In the genomic region with DNA sequence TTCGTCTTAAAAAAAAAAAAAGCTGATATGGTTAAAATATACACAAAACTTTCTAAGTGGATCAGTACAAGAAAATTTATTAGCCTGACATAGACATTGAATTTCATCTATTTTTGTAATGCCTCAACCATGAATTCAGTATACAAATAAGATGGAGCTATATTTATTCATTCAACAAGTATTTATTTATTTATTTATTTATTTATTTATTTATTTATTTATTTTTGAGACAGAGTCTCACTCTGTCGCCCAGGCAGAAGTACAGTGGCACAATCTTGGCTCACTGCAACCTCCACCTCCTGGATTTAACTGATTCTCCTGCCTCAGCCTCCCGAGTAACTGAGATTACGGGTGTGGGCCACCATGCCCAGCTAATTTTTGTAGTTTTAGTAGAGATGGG, we compare ENCODE assay signal across 39 cellular contexts.
"Had no signal": no experiment of that assay in that cellular context is flagged by ENCODE, and none has a peak within 500 bp of the region (broad histone marks: within the 10 kb centered on the region; RNA-seq: fewer than 3 reads in every experiment).

No MANE protein-coding gene starts in this region.

- FAIRE-seq: astrocyte, bronchial epithelial cell, colon had no signal

- H3K36me3 Mint-ChIP-seq: activated naive CD4-positive, alpha-beta T cell treated with anti-CD3 and anti-CD28 coated beads, Interleukin-2, amount 10 ng/mL, durations not matched to agents 7 days and 5 days; activated naive CD4-positive, alpha-beta T cell treated with anti-CD3 and anti-CD28 coated beads, Interleukin-2, amount 50 U/mL, for 24 hours; activated naive CD4-positive, alpha-beta T cell treated with anti-CD3 and anti-CD28 coated beads, Interleukin-2, amount 50 U/mL, for 72 hours; activated naive CD8-positive, alpha-beta T cell treated with anti-CD3 and anti-CD28 coated beads for 36 hours; activated naive CD8-positive, alpha-beta T cell treated with anti-CD3 and anti-CD28 coated beads, Interleukin-2, amount 10 ng/mL, durations not matched to agents 7 days and 5 days; brain had no signal

- H3K27me3 ChIP-seq: adrenal gland, ascending aorta, body of pancreas, brain microvascular endothelial cell, breast epithelium, cardiac muscle cell had no signal

- ATAC-seq: activated naive CD8-positive, alpha-beta T cell treated with anti-CD3 and anti-CD28 coated beads, Interleukin-2, amount 50 U/mL, for 24 hours; activated T-cell treated with anti-CD3 and anti-CD28 coated beads, Interleukin-2, amount 50 U/mL, for 4 hours; activated T-cell treated with anti-CD3 and anti-CD28 coated beads, Interleukin-2, amount 50 U/mL, for 72 hours; activated T-helper 17 cell treated with anti-CD3 and anti-CD28 coated beads, Interleukin-2, amount 50 U/mL, for 72 hours; body of pancreas had no signal

- H3K36me3 ChIP-seq: adrenal gland, ascending aorta, brain microvascular endothelial cell, breast epithelium, cardiac muscle cell had no signal

- H3K9me3 ChIP-seq: adrenal gland, ascending aorta, body of pancreas, breast epithelium had no signal

- H3K27ac ChIP-seq: adrenal gland, ascending aorta, body of pancreas, brain microvascular endothelial cell, breast epithelium, cardiac muscle cell had no signal

- H3K27me3 Mint-ChIP-seq: activated naive CD8-positive, alpha-beta T cell treated with anti-CD3 and anti-CD28 coated beads for 36 hours had no signal

- H3K4me1 ChIP-seq: adrenal gland, ascending aorta, body of pancreas, breast epithelium had no signal

- H3K4me1 Mint-ChIP-seq: activated naive CD4-positive, alpha-beta T cell treated with anti-CD3 and anti-CD28 coated beads, Interleukin-2, amount 10 ng/mL, durations not matched to agents 7 days and 5 days; activated naive CD4-positive, alpha-beta T cell treated with anti-CD3 and anti-CD28 coated beads, Interleukin-2, amount 50 U/mL, for 24 hours; activated naive CD8-positive, alpha-beta T cell treated with anti-CD3 and anti-CD28 coated beads for 36 hours; activated naive CD8-positive, alpha-beta T cell treated with anti-CD3 and anti-CD28 coated beads, Interleukin-2, amount 10 ng/mL, durations not matched to agents 7 days and 5 days; activated naive CD8-positive, alpha-beta T cell treated with anti-CD3 and anti-CD28 coated beads, Interleukin-2, amount 50 U/mL, for 24 hours; activated T-helper 17 cell treated with anti-CD3 and anti-CD28 coated beads, Interleukin-2, amount 50 U/mL, for 72 hours; central memory CD8-positive, alpha-beta T cell had no signal

- H3K4me3 ChIP-seq: adrenal gland, ascending aorta, body of pancreas, breast epithelium, cardiac muscle cell had no signal

- DNase-seq: activated effector memory CD4-positive, alpha-beta T cell treated with anti-CD3 and anti-CD28 coated beads, Interleukin-2, amount 50 U/mL, for 16 hours; activated effector memory CD4-positive, alpha-beta T cell treated with Interleukin-2 at 50 U/mL for 16 hours; activated gamma-delta T cell; activated gamma-delta T cell treated with Interleukin-2 at 50 U/mL for 16 hours; activated naive CD4-positive, alpha-beta T cell; activated naive CD4-positive, alpha-beta T cell treated with anti-CD3 and anti-CD28 coated beads for 36 hours; activated naive CD4-positive, alpha-beta T cell treated with anti-CD3 and anti-CD28 coated beads, Interleukin-2, amount 10 ng/mL, durations not matched to agents 7 days and 5 days; activated naive CD4-positive, alpha-beta T cell treated with anti-CD3 and anti-CD28 coated beads, Interleukin-2, amount 50 U/mL, for 16 hours; activated naive CD4-positive, alpha-beta T cell treated with Interleukin-2 at 50 U/mL for 16 hours; activated naive CD8-positive, alpha-beta T cell treated with anti-CD3 and anti-CD28 coated beads for 36 hours; activated naive CD8-positive, alpha-beta T cell treated with anti-CD3 and anti-CD28 coated beads, Interleukin-2, amount 10 ng/mL, durations not matched to agents 7 days and 5 days; activated naive CD8-positive, alpha-beta T cell treated with anti-CD3 and anti-CD28 coated beads, Interleukin-2, amount 50 U/mL, for 24 hours; activated T-cell treated with anti-CD3 and anti-CD28 coated beads, Interleukin-2, amount 50 U/mL, for 4 hours; activated T-cell treated with anti-CD3 and anti-CD28 coated beads, Interleukin-2, amount 50 U/mL, for 48 hours; activated T-cell treated with anti-CD3 and anti-CD28 coated beads, Interleukin-2, amount 50 U/mL, for 72 hours; adrenal gland; amniotic stem cell; amygdala; anterior cingulate cortex; aorta; body of pancreas; brain microvascular endothelial cell; caudate nucleus; central memory CD4-positive, alpha-beta T cell; cerebellar nuclear complex had no signal

- H3K27ac Mint-ChIP-seq: activated naive CD4-positive, alpha-beta T cell treated with anti-CD3 and anti-CD28 coated beads for 36 hours; activated naive CD4-positive, alpha-beta T cell treated with anti-CD3 and anti-CD28 coated beads, Interleukin-2, amount 10 ng/mL, durations not matched to agents 7 days and 5 days; activated naive CD4-positive, alpha-beta T cell treated with anti-CD3 and anti-CD28 coated beads, Interleukin-2, amount 50 U/mL, for 24 hours; activated naive CD4-positive, alpha-beta T cell treated with anti-CD3 and anti-CD28 coated beads, Interleukin-2, amount 50 U/mL, for 72 hours; activated naive CD8-positive, alpha-beta T cell; activated naive CD8-positive, alpha-beta T cell treated with anti-CD3 and anti-CD28 coated beads for 36 hours; activated naive CD8-positive, alpha-beta T cell treated with anti-CD3 and anti-CD28 coated beads, Interleukin-2, amount 10 ng/mL, durations not matched to agents 7 days and 5 days; activated naive CD8-positive, alpha-beta T cell treated with anti-CD3 and anti-CD28 coated beads, Interleukin-2, amount 50 U/mL, for 24 hours; activated T-cell treated with anti-CD3 and anti-CD28 coated beads, Interleukin-2, amount 50 U/mL, for 72 hours; activated T-helper 1 cell treated with anti-CD3 and anti-CD28 coated beads, Interleukin-12 subunit alpha, Interleukin-12 subunit beta, Interleukin-2, Interleukin-4 antibody, amounts not matched to agents 30 ng/mL and 10 ng/mL and 1 ng/mL, durations not matched to agents 14 hours and 24 hours and 36 hours; activated T-helper 17 cell treated with anti-CD3 and anti-CD28 coated beads, Interleukin-2, amount 50 U/mL, for 72 hours; activated T-helper 2 cell treated with anti-CD3 and anti-CD28 coated beads, Interferon-gamma antibody, Interleukin-2, Interleukin-4, amounts not matched to agents 10 μg/mL and 5 μg/mL and 100 μg/mL, durations not matched to agents 14 hours and 24 hours and 36 hours; brain had no signal

- H3K4me3 Mint-ChIP-seq: activated naive CD4-positive, alpha-beta T cell treated with anti-CD3 and anti-CD28 coated beads for 36 hours; activated naive CD4-positive, alpha-beta T cell treated with anti-CD3 and anti-CD28 coated beads, Interleukin-2, amount 10 ng/mL, durations not matched to agents 7 days and 5 days; activated naive CD4-positive, alpha-beta T cell treated with anti-CD3 and anti-CD28 coated beads, Interleukin-2, amount 50 U/mL, for 24 hours; activated naive CD8-positive, alpha-beta T cell; activated naive CD8-positive, alpha-beta T cell treated with anti-CD3 and anti-CD28 coated beads for 36 hours; activated naive CD8-positive, alpha-beta T cell treated with anti-CD3 and anti-CD28 coated beads, Interleukin-2, amount 10 ng/mL, durations not matched to agents 7 days and 5 days; activated naive CD8-positive, alpha-beta T cell treated with anti-CD3 and anti-CD28 coated beads, Interleukin-2, amount 50 U/mL, for 24 hours; activated T-cell treated with anti-CD3 and anti-CD28 coated beads, Interleukin-2, amount 50 U/mL, for 4 hours; activated T-cell treated with anti-CD3 and anti-CD28 coated beads, Interleukin-2, amount 50 U/mL, for 72 hours; activated T-helper 1 cell treated with anti-CD3 and anti-CD28 coated beads, Interleukin-12 subunit alpha, Interleukin-12 subunit beta, Interleukin-2, Interleukin-4 antibody, amounts not matched to agents 30 ng/mL and 10 ng/mL and 1 ng/mL, durations not matched to agents 14 hours and 24 hours and 36 hours; activated T-helper 17 cell treated with anti-CD3 and anti-CD28 coated beads, Interleukin-2, amount 50 U/mL, for 72 hours; brain; central memory CD8-positive, alpha-beta T cell had no signal
